Comparison of ENCODE assay signal across 21 cellular contexts in the genomic region with DNA sequence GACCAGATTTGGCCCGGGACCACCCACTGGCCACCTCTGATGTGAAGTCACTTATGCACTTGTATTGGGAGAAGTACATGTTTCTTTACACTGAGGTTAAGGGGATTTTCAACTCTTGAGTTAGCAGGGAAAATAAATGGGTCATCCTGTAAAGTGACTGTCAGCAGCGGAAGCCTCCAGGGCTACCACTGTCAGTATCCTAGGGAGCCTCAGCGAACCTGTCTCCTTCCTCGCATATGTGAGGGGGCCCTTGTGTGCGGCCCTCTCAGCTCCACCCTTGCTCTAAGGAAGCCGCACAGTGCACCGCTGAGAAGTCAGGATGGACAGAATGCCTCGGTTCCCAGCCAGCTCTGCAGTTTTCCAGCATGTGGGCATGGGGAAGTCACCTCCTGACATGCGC.
"Had no signal": no experiment of that assay in that cellular context is flagged by ENCODE, and none has a peak within 500 bp of the region (broad histone marks: within the 10 kb centered on the region; RNA-seq: fewer than 3 reads in every experiment).

No MANE protein-coding gene starts in this region.

- H3K27me3 Mint-ChIP-seq: activated naive CD8-positive, alpha-beta T cell had no signal

- H3K9me3 Mint-ChIP-seq: stimulated activated naive B cell treated with anti-CD40 and anti-IgM and Interleukin-4, amounts not matched to agents 10 μg/mL and 1 μg/mL and 100 μg/mL, for 72 hours had no signal

- H3K4me1 Mint-ChIP-seq: activated CD4-positive, alpha-beta T cell treated with anti-CD3 and anti-CD28 coated beads for 36 hours; naive B cell; stimulated activated naive B cell treated with anti-CD40 and anti-IgM and Interleukin-4, amounts not matched to agents 10 μg/mL and 1 μg/mL and 100 μg/mL, for 72 hours had no signal

- H3K4me3 ChIP-seq: body of pancreas, pancreas, psoas muscle, smooth muscle cell, stomach, thyroid gland, upper lobe of left lung, vagina had no signal

- H3K27ac Mint-ChIP-seq: activated CD4-positive, alpha-beta T cell treated with anti-CD3 and anti-CD28 coated beads for 36 hours; activated naive CD8-positive, alpha-beta T cell; naive B cell; stimulated activated naive B cell treated with anti-CD40 and anti-IgM and Interleukin-4, amounts not matched to agents 10 μg/mL and 1 μg/mL and 100 μg/mL, for 72 hours had no signal

- H3K27ac ChIP-seq: body of pancreas, pancreas, psoas muscle, stomach, thyroid gland, upper lobe of left lung, vagina had no signal

- H3K4me3 Mint-ChIP-seq: activated CD4-positive, alpha-beta T cell treated with anti-CD3 and anti-CD28 coated beads for 36 hours; activated naive CD8-positive, alpha-beta T cell; naive B cell; stimulated activated naive B cell treated with anti-CD40 and anti-IgM and Interleukin-4, amounts not matched to agents 10 μg/mL and 1 μg/mL and 100 μg/mL, for 72 hours had no signal

- H3K27me3 ChIP-seq: body of pancreas, pancreas, thyroid gland, upper lobe of left lung, vagina had no signal

- H3K4me1 ChIP-seq: body of pancreas, pancreas, psoas muscle, thyroid gland, upper lobe of left lung had no signal

- H3K36me3 ChIP-seq: pancreas, stomach, thyroid gland, upper lobe of left lung, vagina had no signal

- H3K9me3 ChIP-seq: body of pancreas, pancreas, psoas muscle, stomach, thyroid gland, upper lobe of left lung, vagina had no signal

- H3K4me2 ChIP-seq: smooth muscle cell had no signal

- DNase-seq: activated CD4-positive, alpha-beta T cell treated with anti-CD3 and anti-CD28 coated beads for 36 hours; activated CD4-positive, alpha-beta T cell treated with anti-CD3 and anti-CD28 coated beads, Interleukin-2, amount 50 U/mL, for 4 hours; activated CD4-positive, CD25-positive, alpha-beta regulatory T cell; activated effector memory CD4-positive, alpha-beta T cell treated with Interleukin-2 at 50 U/mL for 16 hours; activated naive CD4-positive, alpha-beta T cell treated with Interleukin-2 at 50 U/mL for 16 hours; aorta; body of pancreas; cortex of kidney; foreskin melanocyte; left ventricle myocardium superior; naive B cell; psoas muscle; stimulated activated CD4-positive, alpha-beta T cell treated with anti-CD3 and anti-CD28 coated beads, Interleukin-15, amount 100 ng/mL, for 24 hours; stimulated activated naive B cell treated with anti-CD40 and anti-IgM and Interleukin-4, amounts not matched to agents 10 μg/mL and 1 μg/mL and 100 μg/mL, for 72 hours; stomach; thyroid gland; upper lobe of left lung had no signal

- H3K36me3 Mint-ChIP-seq: activated naive CD8-positive, alpha-beta T cell; naive B cell had no signal
